19 cellular contexts compared by ENCODE assay signal in genomic region chr1:235907897-235908240, GRCh38. TPM values are rescaled to one million over a fixed set of nuclear protein-coding genes. Genes with fewer than 3 reads are reported as not detected.
DNase-seq lines count a peak whose midpoint lies in the region; ATAC-seq, FAIRE-seq and TF ChIP-seq lines count a peak whose summit lies in the region.
"Had no signal": no experiment of that assay in that cellular context is flagged by ENCODE, and none has a peak within 500 bp of the region (broad histone marks: within the 10 kb centered on the region; RNA-seq: fewer than 3 reads in every experiment).

No MANE protein-coding gene starts in this region.

- no peaks in the 10 kb centered on the region for H3K9me2 ChIP-seq in GM23248 (ENCODE audit: insufficient read depth)

- whole genome bisulfite sequencing in GM23248 (ENCODE audit: low coverage in 1 of 2, low lambda C conversion rate in 2 of 2, missing lambda C conversion rate in 2 of 2), 2 experiments = 76 to 77% methylated on average over 3 of the region's 3 CpGs
- WGBS in GM12878 (ENCODE audit: insufficient coverage, insufficient replicate concordance, low lambda C conversion rate, missing lambda C conversion rate) = 56% methylated on average over 3 of the region's 3 CpGs
- WGBS in body of pancreas, 2 donors = 69 to 78% methylated on average over 3 of the region's 3 CpGs

- no peak for DNase-seq in GM23248
- DNase-seq in GM12878 (ENCODE audit: low read depth, low spot score) = no peak
- DNase-seq in osteocyte (ENCODE audit: extremely low spot score, unreplicated experiment) = no peak
- no peak for DNase-seq in body of pancreas
- no peak for DNase-seq in retina
- no peak for DNase-seq in occipital lobe (lab: John Stamatoyannopoulos, UW)
- DNase-seq: Calu3; CD8-positive, alpha-beta T cell; DMS53; EL; GOT3; NCI-H1105 treated with DMSO at 0.1 percent for 48 hours; NCI-H1694; NCI-H510A; NCI-H748 treated with DMSO at 0.1 percent for 48 hours; NK-92 treated with Interleukin-12 subunit alpha and Interleukin-12 subunit beta, amount 100 ng/mL, for 24 hours; RPMI8226 had no signal

- no peak for FAIRE-seq in GM12878 (lab: Jason Lieb, UNC)
- FAIRE-seq: GM12891 had no signal

- TF ChIP-seq CTCF in OCI-LY3 (IDR thresholded peaks at IDR 0.05; ENCODE audit: low read depth, low read length) = no peak
- TF ChIP-seq CTCF in GM12878 (IDR thresholded peaks at IDR 0.05 in 2 of 3, conservative IDR thresholded peaks at IDR 0.05 in 1 of 3; ENCODE audit: control insufficient read depth in 2 of 3, extremely low read depth in 1 of 3, insufficient read depth in 1 of 3, low read depth in 3 of 3, low read length in 3 of 3) = no peak
- no peak for TF ChIP-seq CTCF in osteocyte (IDR thresholded peaks at IDR 0.05)
- TF ChIP-seq CTCF in body of pancreas (IDR thresholded peaks at IDR 0.05) = no peak

- CTCF ChIA-PET in GM12878 (lab: Yijun Ruan, JAX) = interaction anchor here (1.2 to 2.4 kb wide), 3 partner anchors 26 to 64 kb away, joined by 3 to 8 read pairs (median 5); partner anchors contain the start of gene LYST

- RAD21 ChIA-PET in GM12878 (lab: Charles Lee; ENCODE audit: unreplicated experiment) = no interaction called here

- TF ChIP-seq RAD21 in GM12878 (IDR thresholded peaks at IDR 0.05; ENCODE audit: insufficient read depth, low read depth, low read length) = no peak

- no peak for TF ChIP-seq POLR2A in GM12878 (IDR thresholded peaks at IDR 0.05; ENCODE audit: low read depth, low read length)
- TF ChIP-seq POLR2A in body of pancreas (IDR thresholded peaks at IDR 0.05) = no peak

- H3F3A ChIP-seq in GM23248 (ENCODE audit: insufficient read depth) = peaks cover 43% of the 10 kb centered on the region

- no peaks in the 10 kb centered on the region for H3K36me3 Mint-ChIP-seq in osteocyte (ENCODE audit: unreplicated experiment)
- H3K36me3 Mint-ChIP-seq: CD8-positive, alpha-beta T cell had no signal

- no peaks in the 10 kb centered on the region for H3K27me3 Mint-ChIP-seq in osteocyte (ENCODE audit: unreplicated experiment)

- H3K9me3 ChIP-seq in GM23248 (ENCODE audit: low read depth) (no peaks in the 10 kb centered on the region), OCI-LY3 (ENCODE audit: insufficient read depth, low read length) (no peaks in the 10 kb centered on the region), GM12878 (replicated peaks; ENCODE audit: control insufficient read depth, insufficient read depth, low read length) (no peaks in the 10 kb centered on the region), body of pancreas (no peaks in the 10 kb centered on the region)

- in situ Hi-C loops in GM23248 (cut with MboI) (no loop called here), GM12878 (cut with MboI) (no loop called here)

- no peaks in the 10 kb centered on the region for H3K9me3 Mint-ChIP-seq in osteocyte (ENCODE audit: unreplicated experiment)
- H3K9me3 Mint-ChIP-seq: CD8-positive, alpha-beta T cell had no signal

- peak overlapping the region; percentile 85 for H3K27ac ChIP-seq in GM23248
- no peak overlapping the region for H3K27ac ChIP-seq in OCI-LY3 (ENCODE audit: low read length)
- no peak overlapping the region for H3K27ac ChIP-seq in GM12878 (ENCODE audit: control insufficient read depth, insufficient read depth)
- no peak overlapping the region for H3K27ac ChIP-seq in body of pancreas

- H3K4me2 ChIP-seq in GM23248 (ENCODE audit: unreplicated experiment) = no peak overlapping the region
- peak overlapping the region; percentile 42 for H3K4me2 ChIP-seq in OCI-LY3 (ENCODE audit: low read length)
- H3K4me2 ChIP-seq in GM12878 (ENCODE audit: control insufficient read depth, insufficient read depth) = no peak overlapping the region

- no peaks in the 10 kb centered on the region for H3K79me2 ChIP-seq in GM23248 (ENCODE audit: insufficient read depth)
- H3K79me2 ChIP-seq in OCI-LY3 (ENCODE audit: low read length) = no peaks in the 10 kb centered on the region
- no peaks in the 10 kb centered on the region for H3K79me2 ChIP-seq in GM12878 (ENCODE audit: control insufficient read depth, insufficient read depth, low read length)

- SMC1A ChIA-PET in GM12878 (lab: Charles Lee; ENCODE audit: uncharacterized antibody, unreplicated experiment) = interaction anchor here (0.8 to 1.7 kb wide), 4 partner anchors 15 to 47 kb away, joined by 3 to 7 read pairs (median 4); no protein-coding TSS in a partner anchor

- peak overlapping the region; percentile 99 for H3K27ac Mint-ChIP-seq in osteocyte (ENCODE audit: unreplicated experiment)
- H3K27ac Mint-ChIP-seq: CD8-positive, alpha-beta T cell had no signal

- H4K20me1 ChIP-seq in GM23248 (ENCODE audit: insufficient read depth) = no peaks in the 10 kb centered on the region
- no peaks in the 10 kb centered on the region for H4K20me1 ChIP-seq in OCI-LY3 (ENCODE audit: insufficient read depth, low read length)
- H4K20me1 ChIP-seq in GM12878 (ENCODE audit: control insufficient read depth, insufficient read depth) = no peaks in the 10 kb centered on the region

- ATAC-seq in GM12878 = peak; percentile 10; the same call in 2 of the 3 replicates
- no peak for ATAC-seq in body of pancreas
- ATAC-seq: CD8-positive, alpha-beta T cell had no signal

- TF ChIP-seq EP300 in GM12878 (IDR thresholded peaks at IDR 0.05; ENCODE audit: borderline replicate concordance in 1 of 2, control insufficient read depth in 1 of 2, low read depth in 2 of 2, low read length in 2 of 2) = no peak

- no peaks in the 10 kb centered on the region for H3K36me3 ChIP-seq in GM23248 (ENCODE audit: low read depth)
- no peaks in the 10 kb centered on the region for H3K36me3 ChIP-seq in OCI-LY3 (replicated peaks; ENCODE audit: low read depth, low read length)
- H3K36me3 ChIP-seq in GM12878 (ENCODE audit: control insufficient read depth in 2 of 2, insufficient read depth in 2 of 2, low read length in 1 of 2) = no peaks in the 10 kb centered on the region
- H3K36me3 ChIP-seq in body of pancreas (replicated peaks in 1 of 2; ENCODE audit: insufficient read depth in 1 of 2, low read depth in 2 of 2) = no peaks in the 10 kb centered on the region

- intact Hi-C loops in GM12878 (cut with micrococcal nuclease; ENCODE audit: unreplicated experiment) = no loop called here
- intact Hi-C loops in body of pancreas (cut with DNase I) = no loop called here

- H3K4me1 Mint-ChIP-seq in osteocyte (ENCODE audit: unreplicated experiment) = peaks cover 64% of the 10 kb centered on the region

- POLR2A ChIA-PET in GM12878 (lab: Charles Lee) = interaction anchor here (0.7 to 1.8 kb wide), 2 partner anchors 11 to 12 kb away, joined by 4 to 5 read pairs; no protein-coding TSS in a partner anchor

- no peak overlapping the region for H3K4me3 ChIP-seq in GM23248
- peak overlapping the region; percentile 25; the same call in 1 of the 2 replicates for H3K4me3 ChIP-seq in OCI-LY3 (ENCODE audit: low read length)
- no peak overlapping the region for H3K4me3 ChIP-seq in GM12878
- no peak overlapping the region for H3K4me3 ChIP-seq in body of pancreas

- H3K9ac ChIP-seq in GM23248 (no peak overlapping the region), OCI-LY3 (ENCODE audit: low read length) (no peak overlapping the region), GM12878 (ENCODE audit: control insufficient read depth, insufficient read depth, low read length) (no peak overlapping the region)

- H3K4me3 Mint-ChIP-seq in osteocyte (ENCODE audit: unreplicated experiment) = no peak overlapping the region
- H3K4me3 Mint-ChIP-seq: CD8-positive, alpha-beta T cell had no signal

- no peaks in the 10 kb centered on the region for H3K27me3 ChIP-seq in GM23248 (replicated peaks; ENCODE audit: insufficient read depth)
- H3K27me3 ChIP-seq in OCI-LY3 (ENCODE audit: low read depth, low read length) = peaks cover 75% of the 10 kb centered on the region
- H3K27me3 ChIP-seq in GM12878 (replicated peaks in 1 of 2; ENCODE audit: control insufficient read depth in 2 of 2, insufficient read depth in 2 of 2, low read length in 1 of 2) = no peaks in the 10 kb centered on the region
- no peaks in the 10 kb centered on the region for H3K27me3 ChIP-seq in body of pancreas

- BruUV-seq in GM12878 (replicated peaks; lab: Mats Ljungman, UMichigan) = no TSS peak

- H2AFZ ChIP-seq in GM23248 = no peak overlapping the region
- H2AFZ ChIP-seq in OCI-LY3 (ENCODE audit: low read depth, low read length) = no peak overlapping the region
- peak overlapping the region; percentile 3; the same call in 1 of the 2 replicates for H2AFZ ChIP-seq in GM12878 (ENCODE audit: control insufficient read depth, low read depth, low read length)

- H3K4me1 ChIP-seq in GM23248 (ENCODE audit: insufficient read depth) (peaks cover 41% of the 10 kb centered on the region), OCI-LY3 (ENCODE audit: low read length) (peaks cover 12% of the 10 kb centered on the region), GM12878 (ENCODE audit: control insufficient read depth, insufficient read depth, low read length) (peaks cover 4% of the 10 kb centered on the region; the same call in 1 of the 2 replicates), body of pancreas (no peaks in the 10 kb centered on the region)

TF ChIP-seq in GM12878, 131 proteins besides CTCF, POLR2A, EP300 and RAD21 (continues in another document):
- TF ChIP-seq MAX (IDR thresholded peaks at IDR 0.05; ENCODE audit: low read depth, low read length) = no peak
- TF ChIP-seq BHLHE40 (IDR thresholded peaks at IDR 0.05; ENCODE audit: borderline replicate concordance in 1 of 2, low read depth in 2 of 2, low read length in 1 of 2) = peak in 1 of 2 experiments; percentile 77; a peak in 2 of 4 replicates

RNA-seq across cellular contexts. Expression of gene LYST, which starts 41.2 kb away (rescaled TPM):
- 5.9 and 9.0 TPM in 2 replicates for total RNA-seq in GM23248 (2014; rRNA removed; shearing (Covaris generic))
- polyA plus RNA-seq in GM23248 (2016; fragmentation: Nextera tagmentation; extraction: Ambion mirVana) = 3.7 and 5.1 TPM in 2 replicates
- 162 and 169 TPM in 2 replicates for total RNA-seq in GM12878 (2013; cell fraction: nucleolus; rRNA removed)
- total RNA-seq in GM12878 (2014; rRNA removed) = 8.8 and 9.7 TPM in 2 replicates
- 6.5 and 7.9 TPM in 2 replicates for total RNA-seq in GM12878 (2014; rRNA removed; fragmentation: Illumina TruSeq; extraction: Trizol)
- total RNA-seq in GM12878 (2021) = 6.5 and 9.7 TPM in 2 replicates
- polyA plus RNA-seq in GM12878 (2011; ENCODE audit: low read depth) = 2.3 TPM
- polyA plus RNA-seq in GM12878 (2011; rRNA removed) = 28.1 and 34.2 TPM in 2 replicates
- polyA plus RNA-seq in GM12878 (2011; cell fraction: cytosol; rRNA removed) = 14.0 and 15.9 TPM in 2 replicates
- polyA plus RNA-seq in GM12878 (2011; cell fraction: nucleus; rRNA removed) = 30.5 and 30.7 TPM in 2 replicates
- 4.2 and 4.3 TPM in 2 replicates for polyA plus RNA-seq in GM12878 (2012)
- polyA plus RNA-seq in GM12878 (2014; fragmentation: Illumina TruSeq; extraction: Trizol) = 6.1 and 12.4 TPM in 2 replicates
- polyA plus RNA-seq in GM12878 (2014; fragmentation: Nextera tagmentation; extraction: Ambion mirVana) = 1 to 10 TPM; 3.7 to 5.2 TPM
- polyA plus RNA-seq in GM12878 (2014; rRNA removed) = 4.1 and 4.8 TPM in 2 replicates
- polyA plus RNA-seq in GM12878 (2016; fragmentation: Nextera tagmentation; extraction: Ambion mirVana) = 1 to 10 TPM; 3.3 to 3.9 TPM
- polyA minus RNA-seq in GM12878 (2011; rRNA and poly(A)+ RNA removed) = 91.2 and 123 TPM in 2 replicates
- 13.1 and 15.3 TPM in 2 replicates for polyA minus RNA-seq in GM12878 (2011; cell fraction: cytosol; rRNA and poly(A)+ RNA removed)
- polyA minus RNA-seq in GM12878 (2011; cell fraction: nucleus; rRNA and poly(A)+ RNA removed) = 94.7 and 122 TPM in 2 replicates
- total RNA-seq in osteocyte = 21.7 and 23.0 TPM in 2 replicates
- 10 to 100 TPM; 16.5 to 21.0 TPM for total RNA-seq in body of pancreas
- 69.7 TPM for total RNA-seq in occipital lobe
